8 cellular contexts compared by ENCODE assay signal in genomic region chr12:11486623-11487444, GRCh38.
DNase-seq lines count a peak whose midpoint lies in the region; ATAC-seq, FAIRE-seq and TF ChIP-seq lines count a peak whose summit lies in the region.

No MANE protein-coding gene starts in this region.

- H3K27me3 ChIP-seq in prostate gland (replicated peaks; ENCODE audit: insufficient read depth) (no peaks in the 10 kb centered on the region), vagina (no peaks in the 10 kb centered on the region)

- H3K36me3 Mint-ChIP-seq in activated naive CD4-positive, alpha-beta T cell treated with anti-CD3 and anti-CD28 coated beads, Interleukin-2, amount 50 U/mL, for 72 hours = no peaks in the 10 kb centered on the region

- TF ChIP-seq CTCF in HEK293 (tag by site-specific recombination; IDR thresholded peaks at IDR 0.05) (peak; percentile 85), prostate gland (IDR thresholded peaks at IDR 0.05) (peak; percentile 81 to 98 (median 94)), vagina (IDR thresholded peaks at IDR 0.05) (peak; percentile 69 to 94 (median 91))

- CTCF ChIA-PET in HEK293 (lab: Yijun Ruan, JAX) = interaction anchor here (0.5 to 8.3 kb wide), 36 partner anchors 9 to 1742 kb away, joined by 3 to 106 read pairs (median 4); no protein-coding TSS in a partner anchor

- POLR2A ChIA-PET in HEK293 (lab: Yijun Ruan, JAX) = no interaction called here

- DNase-seq in NCI-H1105 treated with DMSO at 0.1 percent for 48 hours (lab: John Stamatoyannopoulos, UW) (peak; percentile 86), SKM-1 treated with dmso at 0.1 percent for 144 hours (lab: John Stamatoyannopoulos, UW; ENCODE audit: unreplicated experiment) (peak; percentile 49), Right ventricle myocardium inferior (ENCODE audit: missing footprints) (peak; percentile 78), prostate gland (ENCODE audit: low spot score) (peak; percentile 69), vagina (ENCODE audit: extremely low spot score in 2 of 2) (no peak)
- peak; percentile 65 to 76 for DNase-seq in activated naive CD4-positive, alpha-beta T cell treated with anti-CD3 and anti-CD28 coated beads, Interleukin-2, amount 50 U/mL, for 72 hours (ENCODE audit: low spot score in 2 of 2)

- H3K36me3 ChIP-seq in HEK293 (ENCODE audit: control insufficient read depth in 2 of 2, insufficient read depth in 1 of 2, low read length in 2 of 2) = no peaks in the 10 kb centered on the region
- no peaks in the 10 kb centered on the region for H3K36me3 ChIP-seq in prostate gland
- H3K36me3 ChIP-seq in vagina = no peaks in the 10 kb centered on the region

- H3K27ac ChIP-seq in HEK293 (ENCODE audit: extremely low read depth, low read depth, low read length) = no peak overlapping the region
- H3K27ac ChIP-seq in prostate gland = no peak overlapping the region
- no peak overlapping the region for H3K27ac ChIP-seq in vagina

- WGBS in prostate gland = 27% methylated on average over 13 of the region's 13 CpGs

- H3K4me1 ChIP-seq in HEK293 (ENCODE audit: control insufficient read depth, insufficient read depth, low read length) (no peaks in the 10 kb centered on the region), prostate gland (replicated peaks) (no peaks in the 10 kb centered on the region), vagina (no peaks in the 10 kb centered on the region)

- H3K27ac Mint-ChIP-seq in activated naive CD4-positive, alpha-beta T cell treated with anti-CD3 and anti-CD28 coated beads, Interleukin-2, amount 50 U/mL, for 72 hours = no peak overlapping the region

- intact Hi-C loops in Right ventricle myocardium inferior (cut with DNase I) = loop anchor here (2.0 to 10.0 kb wide), 2 partner anchors 292 to 716 kb away; no protein-coding TSS in a partner anchor
- intact Hi-C loops in prostate gland (cut with DNase I) = loop anchor here (5.0 kb wide), 1 partner anchor 715 kb away; no protein-coding TSS in a partner anchor
- intact Hi-C loops in vagina (cut with DNase I) = loop anchor here (10.0 kb wide), 1 partner anchor 712 kb away; no protein-coding TSS in a partner anchor

- H3K9me3 Mint-ChIP-seq in activated naive CD4-positive, alpha-beta T cell treated with anti-CD3 and anti-CD28 coated beads, Interleukin-2, amount 50 U/mL, for 72 hours = no peaks in the 10 kb centered on the region

- FAIRE-seq in G401.6 (lab: Jason Lieb, UNC) = peak; percentile 95

- H3K9me3 ChIP-seq in HEK293 (ENCODE audit: control insufficient read depth, insufficient read depth, low read depth, low read length) (no peaks in the 10 kb centered on the region), prostate gland (no peaks in the 10 kb centered on the region), vagina (no peaks in the 10 kb centered on the region)

- no peak overlapping the region for H3K4me3 ChIP-seq in HEK293 (ENCODE audit: low read depth, low read length)
- H3K4me3 ChIP-seq in prostate gland = no peak overlapping the region
- H3K4me3 ChIP-seq in vagina = no peak overlapping the region

- peak; percentile 86 to 90 for ATAC-seq in activated naive CD4-positive, alpha-beta T cell treated with anti-CD3 and anti-CD28 coated beads, Interleukin-2, amount 50 U/mL, for 72 hours
- peak; percentile 59 for ATAC-seq in Right ventricle myocardium inferior

- TF ChIP-seq POLR2A in prostate gland (IDR thresholded peaks at IDR 0.05) (no peak), vagina (IDR thresholded peaks at IDR 0.05) (no peak)

TF ChIP-seq in HEK293, 187 proteins besides CTCF, POLR2A, EP300 and RAD21 (continues in another document):
- TF ChIP-seq ZNF140 (tag by site-specific recombination; IDR thresholded peaks at IDR 0.05) = no peak
- TF ChIP-seq SP2 (tag by site-specific recombination; IDR thresholded peaks at IDR 0.05) = no peak
- no peak for TF ChIP-seq ZNF626 (tag by site-specific recombination; IDR thresholded peaks at IDR 0.05)
- 0 out of 2 replicates have a peak, but pooled peaks have one; percentile 38 for TF ChIP-seq ZNF2 (tag by site-specific recombination; IDR thresholded peaks at IDR 0.05)
- 0 out of 2 replicates have a peak, but pooled peaks have one; percentile 14 for TF ChIP-seq KLF8 (tag by site-specific recombination; IDR thresholded peaks at IDR 0.05)
- no peak for TF ChIP-seq GLIS2 (tag by site-specific recombination; IDR thresholded peaks at IDR 0.05)
- no peak for TF ChIP-seq ZNF112 (tag by site-specific recombination; IDR thresholded peaks at IDR 0.05)
- no peak for TF ChIP-seq ZNF548 (tag by site-specific recombination; IDR thresholded peaks at IDR 0.05)
- no peak for TF ChIP-seq KLF9 (tag by site-specific recombination; IDR thresholded peaks at IDR 0.05; ENCODE audit: low read depth)
- no peak for TF ChIP-seq ZNF501 (tag by site-specific recombination; IDR thresholded peaks at IDR 0.05)
- no peak for TF ChIP-seq ZNF302 (tag by site-specific recombination; IDR thresholded peaks at IDR 0.05; ENCODE audit: low read depth)
- peak; percentile 57; the same call in 1 of the 2 replicates for TF ChIP-seq ZBTB21 (tag by site-specific recombination; IDR thresholded peaks at IDR 0.05)
- no peak for TF ChIP-seq ZFHX2 (tag by site-specific recombination; conservative IDR thresholded peaks at IDR 0.05)
- no peak for TF ChIP-seq ZEB2 (tag by site-specific recombination; IDR thresholded peaks at IDR 0.05)
- TF ChIP-seq ZNF404 (tag by site-specific recombination; IDR thresholded peaks at IDR 0.05) = no peak
- TF ChIP-seq ZNF488 (tag by site-specific recombination; IDR thresholded peaks at IDR 0.05) = no peak
- TF ChIP-seq OVOL3 (tag by site-specific recombination; IDR thresholded peaks at IDR 0.05) = no peak
- no peak for TF ChIP-seq ZBTB17 (tag by site-specific recombination; IDR thresholded peaks at IDR 0.05)
- no peak for TF ChIP-seq ZNF175 (tag by site-specific recombination; IDR thresholded peaks at IDR 0.05)
- TF ChIP-seq ZNF138 (tag by site-specific recombination; IDR thresholded peaks at IDR 0.05; ENCODE audit: borderline replicate concordance) = no peak
- TF ChIP-seq ZNF629 (tag by site-specific recombination; IDR thresholded peaks at IDR 0.05) = peak; percentile 57
- no peak for TF ChIP-seq ZNF677 (tag by site-specific recombination; IDR thresholded peaks at IDR 0.05)
- peak; percentile 89; the same call in 1 of the 2 replicates for TF ChIP-seq SCRT2 (tag by site-specific recombination; IDR thresholded peaks at IDR 0.05)
- no peak for TF ChIP-seq ZNF596 (tag by site-specific recombination; IDR thresholded peaks at IDR 0.05)
- TF ChIP-seq ZBTB1 (tag by site-specific recombination; IDR thresholded peaks at IDR 0.05) = no peak
- no peak for TF ChIP-seq BCL11A (tag by site-specific recombination; IDR thresholded peaks at IDR 0.05; ENCODE audit: low read depth)
- TF ChIP-seq ZNF704 (tag by site-specific recombination; IDR thresholded peaks at IDR 0.05) = no peak
- TF ChIP-seq REPIN1 (tag by site-specific recombination; IDR thresholded peaks at IDR 0.05; ENCODE audit: low read depth) = no peak
- peak; percentile 68; the same call in 1 of the 2 replicates for TF ChIP-seq SCRT1 (tag by site-specific recombination; IDR thresholded peaks at IDR 0.05; ENCODE audit: borderline replicate concordance)
- TF ChIP-seq ZNF114 (tag by site-specific recombination; IDR thresholded peaks at IDR 0.05) = no peak
- TF ChIP-seq, protein P1, sequence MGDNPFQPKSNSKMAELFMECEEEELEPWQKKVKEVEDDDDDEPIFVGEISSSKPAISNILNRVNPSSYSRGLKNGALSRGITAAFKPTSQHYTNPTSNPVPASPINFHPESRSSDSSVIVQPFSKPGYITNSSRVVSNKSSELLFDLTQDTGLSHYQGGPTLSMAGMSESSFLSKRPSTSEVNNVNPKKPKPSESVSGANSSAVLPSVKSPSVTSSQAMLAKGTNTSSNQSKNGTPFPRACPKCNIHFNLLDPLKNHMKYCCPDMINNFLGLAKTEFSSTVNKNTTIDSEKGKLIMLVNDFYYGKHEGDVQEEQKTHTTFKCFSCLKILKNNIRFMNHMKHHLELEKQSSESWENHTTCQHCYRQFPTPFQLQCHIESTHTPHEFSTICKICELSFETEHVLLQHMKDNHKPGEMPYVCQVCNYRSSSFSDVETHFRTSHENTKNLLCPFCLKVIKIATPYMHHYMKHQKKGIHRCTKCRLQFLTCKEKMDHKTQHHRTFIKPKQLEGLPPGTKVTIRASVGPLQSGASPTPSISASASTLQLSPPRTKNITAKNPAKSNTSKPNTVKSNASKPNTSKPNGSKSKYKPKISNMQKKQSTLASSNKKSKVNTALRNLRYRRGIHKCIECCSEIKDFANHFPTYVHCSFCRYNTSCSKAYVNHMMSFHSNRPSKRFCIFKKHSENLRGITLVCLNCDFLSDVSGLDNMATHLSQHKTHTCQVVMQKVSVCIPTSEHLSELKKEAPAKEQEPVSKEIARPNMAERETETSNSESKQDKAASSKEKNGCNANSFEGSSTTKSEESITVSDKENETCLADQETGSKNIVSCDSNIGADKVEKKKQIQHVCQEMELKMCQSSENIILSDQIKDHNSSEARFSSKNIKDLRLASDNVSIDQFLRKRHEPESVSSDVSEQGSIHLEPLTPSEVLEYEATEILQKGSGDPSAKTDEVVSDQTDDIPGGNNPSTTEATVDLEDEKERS (tag by site-specific recombination; IDR thresholded peaks at IDR 0.05) = no peak

Comparison
In these comparisons a context has a peak if more than half of its experiments do, and no peak if none do; other contexts are left out.
1. DNase-seq: peak in NCI-H1105 treated with DMSO at 0.1 percent for 48 hours (single experiment), SKM-1 treated with dmso at 0.1 percent for 144 hours (single experiment), activated naive CD4-positive, alpha-beta T cell treated with anti-CD3 and anti-CD28 coated beads, Interleukin-2, amount 50 U/mL, for 72 hours (2 of 2), Right ventricle myocardium inferior (single experiment) and prostate gland (single experiment); none in vagina (0 of 2).
2. Peak in every context shown above with its lines, with median percentiles within 50 percentile points of each other: CTCF ChIP-seq.